ENCODE assay signal across 13 cellular contexts in the genomic region with DNA sequence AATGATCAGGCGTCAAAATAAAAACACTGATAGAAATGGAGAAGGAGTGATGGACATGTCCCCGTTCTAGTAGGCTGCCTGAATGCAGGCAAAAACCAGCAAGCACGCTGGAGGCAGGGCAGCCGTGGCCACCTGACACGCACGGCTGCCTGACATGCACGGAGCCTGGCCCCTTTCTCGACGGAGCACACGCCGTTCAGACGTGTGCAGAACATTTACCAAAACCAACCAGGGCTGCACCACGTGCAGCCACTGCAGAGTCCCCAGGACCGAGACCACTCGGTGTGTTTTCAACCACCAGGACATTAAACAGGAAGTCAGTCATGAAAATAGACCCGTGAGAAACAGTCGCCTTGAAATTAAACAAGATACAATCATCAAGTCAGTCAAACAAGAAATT.
A peak's percentile ranks its signal among the peaks of the same experiment; 100 is the strongest.
DNase-seq lines count a peak whose midpoint lies in the region; ATAC-seq and TF ChIP-seq lines count a peak whose summit lies in the region.
"Had no signal": no experiment of that assay in that cellular context is flagged by ENCODE, and none has a peak within 500 bp of the region (broad histone marks: within the 10 kb centered on the region; RNA-seq: fewer than 3 reads in every experiment).

No MANE protein-coding gene starts in this region.

- peak overlapping the region; percentile 20 for H3K4me3 Mint-ChIP-seq in activated CD4-positive, alpha-beta memory T cell treated with anti-CD3 and anti-CD28 coated beads for 36 hours
- H3K4me3 Mint-ChIP-seq in activated CD4-positive, alpha-beta memory T cell treated with anti-CD3 and anti-CD28 coated beads, Interleukin-2, amount 10 ng/mL, durations not matched to agents 7 days and 5 days = no peak overlapping the region
- peak overlapping the region; percentile 57 to 62 for H3K4me3 Mint-ChIP-seq in effector memory CD8-positive, alpha-beta T cell

- no peak overlapping the region for H3K27ac Mint-ChIP-seq in activated CD4-positive, alpha-beta memory T cell treated with anti-CD3 and anti-CD28 coated beads for 36 hours
- H3K27ac Mint-ChIP-seq in activated CD4-positive, alpha-beta memory T cell treated with anti-CD3 and anti-CD28 coated beads, Interleukin-2, amount 10 ng/mL, durations not matched to agents 7 days and 5 days = no peak overlapping the region
- H3K27ac Mint-ChIP-seq in effector memory CD8-positive, alpha-beta T cell = peak overlapping the region in 1 of 2 donors; percentile 20

- CTCF ChIA-PET in activated CD4-positive, alpha-beta memory T cell treated with anti-CD3 and anti-CD28 coated beads for 36 hours (lab: Charles Lee) = no interaction called here
- CTCF ChIA-PET in activated CD4-positive, alpha-beta memory T cell treated with anti-CD3 and anti-CD28 coated beads, Interleukin-2, amount 10 ng/mL, durations not matched to agents 7 days and 5 days (lab: Charles Lee) = no interaction called here

- H3K27ac ChIP-seq in parathyroid adenoma = no peak overlapping the region
- H3K27ac ChIP-seq: neutrophil, PC-9 had no signal

- peak overlapping the region; percentile 10 for H3K4me2 ChIP-seq in parathyroid adenoma (ENCODE audit: low read length)
- H3K4me2 ChIP-seq: PC-9 had no signal

- no peak overlapping the region for H3K4me3 ChIP-seq in parathyroid adenoma (ENCODE audit: low read depth, low read length)
- H3K4me3 ChIP-seq: PC-9 had no signal

- no peaks in the 10 kb centered on the region for H3K27me3 ChIP-seq in parathyroid adenoma (ENCODE audit: control insufficient read depth, insufficient read depth, low read length)

- no peak for DNase-seq in activated CD4-positive, alpha-beta memory T cell treated with anti-CD3 and anti-CD28 coated beads for 36 hours
- DNase-seq in activated CD4-positive, alpha-beta memory T cell treated with anti-CD3 and anti-CD28 coated beads, Interleukin-2, amount 10 ng/mL, durations not matched to agents 7 days and 5 days = no peak
- DNase-seq in effector memory CD8-positive, alpha-beta T cell = no peak
- no peak for DNase-seq in NCI-H146 (lab: John Stamatoyannopoulos, UW)
- no peak for DNase-seq in mucosa of gallbladder (ENCODE audit: low spot score)
- no peak for DNase-seq in SKM-1 (lab: John Stamatoyannopoulos, UW; ENCODE audit: unreplicated experiment)
- DNase-seq: ACHN, DMS53, NCI-H226, PC-9 had no signal

- peaks cover 7% of the 10 kb centered on the region for H3K4me1 Mint-ChIP-seq in activated CD4-positive, alpha-beta memory T cell treated with anti-CD3 and anti-CD28 coated beads for 36 hours (ENCODE audit: low read depth)
- H3K4me1 Mint-ChIP-seq in activated CD4-positive, alpha-beta memory T cell treated with anti-CD3 and anti-CD28 coated beads, Interleukin-2, amount 10 ng/mL, durations not matched to agents 7 days and 5 days = peaks cover 6% of the 10 kb centered on the region
- H3K4me1 Mint-ChIP-seq in effector memory CD8-positive, alpha-beta T cell (ENCODE audit: low read depth in 2 of 2) = peaks cover 6 to 7% of the 10 kb centered on the region in 2 donors

- no peaks in the 10 kb centered on the region for H3K9me3 ChIP-seq in parathyroid adenoma (ENCODE audit: control insufficient read depth, low read length)
- H3K9me3 ChIP-seq: neutrophil had no signal

- H3K36me3 ChIP-seq in parathyroid adenoma (ENCODE audit: control insufficient read depth, insufficient read depth, low read length) = no peaks in the 10 kb centered on the region
- H3K36me3 ChIP-seq: neutrophil had no signal

- peaks cover 5% of the 10 kb centered on the region for H3K27me3 Mint-ChIP-seq in activated CD4-positive, alpha-beta memory T cell treated with anti-CD3 and anti-CD28 coated beads for 36 hours
- peaks cover 8% of the 10 kb centered on the region for H3K27me3 Mint-ChIP-seq in activated CD4-positive, alpha-beta memory T cell treated with anti-CD3 and anti-CD28 coated beads, Interleukin-2, amount 10 ng/mL, durations not matched to agents 7 days and 5 days
- peaks cover 5 to 18% of the 10 kb centered on the region in 2 donors for H3K27me3 Mint-ChIP-seq in effector memory CD8-positive, alpha-beta T cell

- no peaks in the 10 kb centered on the region for H3K79me2 ChIP-seq in parathyroid adenoma

- H3K9ac ChIP-seq in parathyroid adenoma = no peak overlapping the region

- peaks cover 2% of the 10 kb centered on the region for H3K9me3 Mint-ChIP-seq in activated CD4-positive, alpha-beta memory T cell treated with anti-CD3 and anti-CD28 coated beads for 36 hours
- peaks cover 1% of the 10 kb centered on the region for H3K9me3 Mint-ChIP-seq in activated CD4-positive, alpha-beta memory T cell treated with anti-CD3 and anti-CD28 coated beads, Interleukin-2, amount 10 ng/mL, durations not matched to agents 7 days and 5 days
- H3K9me3 Mint-ChIP-seq in effector memory CD8-positive, alpha-beta T cell = peaks cover under 1 to 2% of the 10 kb centered on the region in 2 donors

- TF ChIP-seq RAD21 in Ishikawa (IDR thresholded peaks at IDR 0.05; ENCODE audit: low read depth) = no peak

- no peak for TF ChIP-seq EP300 in Ishikawa (IDR thresholded peaks at IDR 0.05; ENCODE audit: borderline replicate concordance)

- no peaks in the 10 kb centered on the region for H3K36me3 Mint-ChIP-seq in activated CD4-positive, alpha-beta memory T cell treated with anti-CD3 and anti-CD28 coated beads for 36 hours
- H3K36me3 Mint-ChIP-seq in activated CD4-positive, alpha-beta memory T cell treated with anti-CD3 and anti-CD28 coated beads, Interleukin-2, amount 10 ng/mL, durations not matched to agents 7 days and 5 days (ENCODE audit: low read depth) = no peaks in the 10 kb centered on the region
- H3K36me3 Mint-ChIP-seq in effector memory CD8-positive, alpha-beta T cell (ENCODE audit: insufficient read depth) = no peaks in the 10 kb centered on the region

- ATAC-seq in effector memory CD8-positive, alpha-beta T cell (replicated peaks) = no peak

- POLR2A ChIA-PET in activated CD4-positive, alpha-beta memory T cell treated with anti-CD3 and anti-CD28 coated beads for 36 hours (lab: Charles Lee) = no interaction called here
- POLR2A ChIA-PET in activated CD4-positive, alpha-beta memory T cell treated with anti-CD3 and anti-CD28 coated beads, Interleukin-2, amount 10 ng/mL, durations not matched to agents 7 days and 5 days (lab: Charles Lee) = no interaction called here

- H2AFZ ChIP-seq in parathyroid adenoma = no peak overlapping the region
- H2AFZ ChIP-seq: PC-9 had no signal

- no peaks in the 10 kb centered on the region for H3K4me1 ChIP-seq in parathyroid adenoma

- TF ChIP-seq CTCF in parathyroid adenoma (IDR thresholded peaks at IDR 0.05) = no peak

- intact Hi-C loops in activated CD4-positive, alpha-beta memory T cell treated with anti-CD3 and anti-CD28 coated beads for 36 hours (cut with micrococcal nuclease) = no loop called here

TF ChIP-seq in Ishikawa, 13 proteins besides CTCF, POLR2A, EP300 and RAD21:
- no peak for TF ChIP-seq TAF1 (IDR thresholded peaks at IDR 0.05; ENCODE audit: low read depth)
- TF ChIP-seq, protein P1, sequence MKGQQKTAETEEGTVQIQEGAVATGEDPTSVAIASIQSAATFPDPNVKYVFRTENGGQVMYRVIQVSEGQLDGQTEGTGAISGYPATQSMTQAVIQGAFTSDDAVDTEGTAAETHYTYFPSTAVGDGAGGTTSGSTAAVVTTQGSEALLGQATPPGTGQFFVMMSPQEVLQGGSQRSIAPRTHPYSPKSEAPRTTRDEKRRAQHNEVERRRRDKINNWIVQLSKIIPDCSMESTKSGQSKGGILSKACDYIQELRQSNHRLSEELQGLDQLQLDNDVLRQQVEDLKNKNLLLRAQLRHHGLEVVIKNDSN (IDR thresholded peaks at IDR 0.05) = peak; percentile 44; the same call in 1 of the 2 replicates
- TF ChIP-seq, protein P2, sequence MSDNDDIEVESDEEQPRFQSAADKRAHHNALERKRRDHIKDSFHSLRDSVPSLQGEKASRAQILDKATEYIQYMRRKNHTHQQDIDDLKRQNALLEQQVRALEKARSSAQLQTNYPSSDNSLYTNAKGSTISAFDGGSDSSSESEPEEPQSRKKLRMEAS (IDR thresholded peaks at IDR 0.05) = peak; percentile 70
TF ChIP-seq in Ishikawa: peak in this region for 2.
